In the genomic region with DNA sequence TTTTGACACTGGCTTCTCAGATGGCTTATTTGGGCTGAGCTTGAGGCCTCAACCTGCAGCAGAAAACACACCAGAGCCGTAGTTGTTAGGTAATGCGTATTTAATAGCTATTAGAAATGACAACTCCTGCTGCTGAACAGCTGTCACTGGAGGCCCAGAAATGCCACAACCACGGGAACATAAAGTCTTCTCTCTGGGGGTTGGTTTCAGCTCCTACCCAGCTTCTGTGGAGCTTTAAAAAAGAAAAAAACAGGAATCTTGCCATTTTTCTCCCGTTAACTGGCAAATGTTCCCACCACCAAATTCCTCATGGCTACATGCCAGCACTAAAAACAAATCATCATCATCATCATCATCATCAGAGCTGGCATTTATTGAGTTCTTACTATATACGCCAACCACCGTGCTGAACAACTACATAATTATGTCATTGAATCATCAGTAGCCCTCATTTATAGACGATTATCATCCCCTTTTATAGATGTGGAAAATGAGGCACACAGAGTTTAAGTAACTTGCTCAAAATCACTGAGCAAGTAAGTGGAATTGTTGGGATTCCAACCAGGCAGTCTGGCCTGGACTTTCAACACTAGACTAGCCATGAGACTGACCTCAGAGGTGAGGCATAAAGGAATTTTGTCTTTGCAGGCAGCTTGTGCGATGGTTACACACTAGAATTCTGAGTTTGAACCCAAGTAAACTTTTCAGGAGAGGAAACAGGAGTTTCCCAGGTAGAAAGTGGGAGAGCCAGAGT, we compare ENCODE assay signal across 16 cellular contexts.
DNase-seq lines count a peak whose midpoint lies in the region; ATAC-seq and TF ChIP-seq lines count a peak whose summit lies in the region.
"Had no signal": no experiment of that assay in that cellular context is flagged by ENCODE, and none has a peak within 500 bp of the region (broad histone marks: within the 10 kb centered on the region; RNA-seq: fewer than 3 reads in every experiment).

No MANE protein-coding gene starts in this region.

- no peak overlapping the region for H3K4me3 ChIP-seq in esophagus muscularis mucosa
- H3K4me3 ChIP-seq: dorsolateral prefrontal cortex, gastroesophageal sphincter, skin epidermis had no signal

- 76% methylated on average over 8 of the region's 8 CpGs for WGBS in esophagus muscularis mucosa

- no peak for TF ChIP-seq CTCF in esophagus muscularis mucosa (IDR thresholded peaks at IDR 0.05)

- no peaks in the 10 kb centered on the region for H3K27me3 ChIP-seq in esophagus muscularis mucosa

- intact Hi-C loops in esophagus muscularis mucosa (cut with DNase I) = no loop called here

- TF ChIP-seq POLR2A in erythroblast (IDR thresholded peaks at IDR 0.05; ENCODE audit: low read length) (no peak), esophagus muscularis mucosa (IDR thresholded peaks at IDR 0.05; ENCODE audit: low read depth) (no peak)

- ATAC-seq in HG03378 (IDR thresholded peaks at IDR 0.05; ENCODE audit: unreplicated experiment) = no peak
- ATAC-seq: activated naive CD4-positive, alpha-beta T cell treated with anti-CD3 and anti-CD28 coated beads, Interleukin-2, amount 50 U/mL, for 72 hours; gastroesophageal sphincter; HCT116; naive thymus-derived CD8-positive, alpha-beta T cell; T-helper 17 cell had no signal

- H3K27ac ChIP-seq in esophagus muscularis mucosa (replicated peaks in 1 of 4) = no peak overlapping the region
- H3K27ac ChIP-seq: dorsolateral prefrontal cortex, gastroesophageal sphincter, skin epidermis had no signal

- peaks cover 0 to 4% (median 0%) of the 10 kb centered on the region in 4 donors for H3K4me1 ChIP-seq in esophagus muscularis mucosa
- H3K4me1 ChIP-seq: gastroesophageal sphincter had no signal

- DNase-seq in GM04504 (ENCODE audit: low read depth) (peak; percentile 53), NCI-H146 treated with DMSO at 0.1 percent for 48 hours (lab: John Stamatoyannopoulos, UW; ENCODE audit: unreplicated experiment) (peak; percentile 4), cerebellum (ENCODE audit: low spot score) (peak; percentile 31), renal cortical epithelial cell (ENCODE audit: low read depth) (peak; percentile 94), erythroblast (lab: John Stamatoyannopoulos, UW) (no peak), esophagus muscularis mucosa (ENCODE audit: extremely low spot score) (no peak)
- DNase-seq: naive thymus-derived CD8-positive, alpha-beta T cell; NCI-H2081; T-helper 17 cell had no signal

- no peaks in the 10 kb centered on the region for H3K9me3 ChIP-seq in esophagus muscularis mucosa
- H3K9me3 ChIP-seq: Caco-2, gastroesophageal sphincter had no signal

- H3K36me3 ChIP-seq in esophagus muscularis mucosa = peaks cover 0 to 3% (median 0%) of the 10 kb centered on the region in 4 donors
- H3K36me3 ChIP-seq: gastroesophageal sphincter had no signal

- no peak for TF ChIP-seq EP300 in esophagus muscularis mucosa (IDR thresholded peaks at IDR 0.05)

Comparison
In these comparisons a context has a peak if more than half of its experiments do, and no peak if none do; other contexts are left out.
1. DNase-seq: peak in GM04504 (single experiment), NCI-H146 treated with DMSO at 0.1 percent for 48 hours (single experiment), cerebellum (single experiment) and renal cortical epithelial cell (single experiment); none in erythroblast (0 of 2) and esophagus muscularis mucosa (single experiment).